In the genomic region with DNA sequence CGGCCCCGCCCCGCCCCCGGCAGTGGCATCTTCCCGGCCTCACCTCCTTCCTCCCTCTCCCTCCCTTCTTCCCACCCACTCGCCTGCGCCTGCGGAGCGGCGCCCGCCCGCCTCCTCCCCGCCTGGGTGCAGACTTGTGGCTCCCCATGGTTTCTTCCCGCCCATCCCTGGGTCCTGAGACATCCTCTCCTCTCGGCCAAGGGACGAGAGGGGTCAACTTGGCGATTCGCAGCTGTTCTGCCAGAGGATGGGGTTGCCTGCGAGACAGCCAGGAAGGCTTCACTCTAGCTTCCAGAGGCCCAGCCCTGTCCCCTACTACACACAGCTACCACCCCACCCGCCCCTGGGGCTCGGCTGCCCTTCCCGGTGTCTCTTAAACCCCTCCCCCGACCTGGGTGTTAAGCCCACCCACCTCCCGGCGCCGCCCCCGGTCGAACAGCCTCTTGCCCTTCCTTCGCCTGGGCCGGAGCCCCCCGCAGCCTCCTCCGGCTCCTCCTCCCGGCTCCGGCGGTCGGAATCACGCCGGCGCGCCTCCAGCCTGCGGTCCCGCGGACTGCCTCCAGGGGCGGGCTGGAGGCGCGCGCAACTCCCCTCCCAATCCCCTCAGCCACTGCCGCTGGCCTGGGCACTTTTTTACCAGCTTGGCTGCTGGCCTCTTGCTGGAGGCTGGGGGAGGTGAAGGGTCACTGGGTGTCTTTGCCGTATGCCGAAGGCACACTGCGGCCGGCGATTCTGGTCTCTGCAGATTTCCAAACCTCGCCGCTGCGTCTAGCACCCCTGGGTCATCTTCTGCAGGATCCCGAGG, we compare ENCODE assay signal across 8 cellular contexts. TPM values are rescaled to one million over a fixed set of nuclear protein-coding genes. Genes with fewer than 3 reads are reported as not detected.
DNase-seq lines count a peak whose midpoint lies in the region; ATAC-seq and TF ChIP-seq lines count a peak whose summit lies in the region.

No MANE protein-coding gene starts in this region.

- no peaks in the 10 kb centered on the region for H3K27me3 ChIP-seq in lung (ENCODE audit: control insufficient read depth, insufficient read depth)

- peaks cover 5% of the 10 kb centered on the region for H3K27me3 Mint-ChIP-seq in activated CD4-positive, alpha-beta memory T cell treated with anti-CD3 and anti-CD28 coated beads, Interleukin-2, amount 10 ng/mL, durations not matched to agents 7 days and 5 days

- H3K4me3 ChIP-seq in lung, result peak overlapping the region; percentile 95

- POLR2A ChIA-PET in activated CD4-positive, alpha-beta memory T cell treated with anti-CD3 and anti-CD28 coated beads, Interleukin-2, amount 10 ng/mL, durations not matched to agents 7 days and 5 days (lab: Charles Lee), result interaction anchor here (0.8 to 6.5 kb wide), 17 partner anchors 9 to 377 kb away, joined by 3 to 82 read pairs (median 8); a partner anchor contains a TSS

- ATAC-seq in HG03432 (IDR thresholded peaks at IDR 0.05; ENCODE audit: unreplicated experiment) (peak; percentile 50), lung (ENCODE audit: insufficient read depth, low FRiP score) (peak; percentile 65)

- no peaks in the 10 kb centered on the region for H3K9me3 ChIP-seq in lung (ENCODE audit: control insufficient read depth in 2 of 2, insufficient read depth in 1 of 2, low read length in 1 of 2)

- DNase-seq in Ammon's horn (ENCODE audit: low spot score) (peak; percentile 83), NCI-H69 (lab: John Stamatoyannopoulos, UW) (peak; percentile 96), ecto neural progenitor cell (ENCODE audit: low spot score) (peak; percentile 95), lung (ENCODE audit: low spot score) (peak; percentile 81)
- peak; percentile 74 for DNase-seq in activated CD4-positive, alpha-beta memory T cell treated with anti-CD3 and anti-CD28 coated beads, Interleukin-2, amount 10 ng/mL, durations not matched to agents 7 days and 5 days
- DNase-seq in stimulated activated CD4-positive, alpha-beta T cell treated with anti-CD3 and anti-CD28 coated beads, TNF-alpha, amount 100 ng/mL, for 24 hours (ENCODE audit: low read depth in 3 of 3), result peak; percentile 44 to 80 (median 64)

- H3K9me3 Mint-ChIP-seq in activated CD4-positive, alpha-beta memory T cell treated with anti-CD3 and anti-CD28 coated beads, Interleukin-2, amount 10 ng/mL, durations not matched to agents 7 days and 5 days, result no peaks in the 10 kb centered on the region

- peak overlapping the region; percentile 78 to 97 for H3K27ac ChIP-seq in lung (ENCODE audit: low read depth in 1 of 2, low read length in 1 of 2)

- H3K4me3 Mint-ChIP-seq in activated CD4-positive, alpha-beta memory T cell treated with anti-CD3 and anti-CD28 coated beads, Interleukin-2, amount 10 ng/mL, durations not matched to agents 7 days and 5 days, result peak overlapping the region; percentile 93

- peak; percentile 65 for TF ChIP-seq CTCF in lung (IDR thresholded peaks at IDR 0.05; ENCODE audit: control extremely low read depth, extremely low read depth)

- H3K4me1 Mint-ChIP-seq in activated CD4-positive, alpha-beta memory T cell treated with anti-CD3 and anti-CD28 coated beads, Interleukin-2, amount 10 ng/mL, durations not matched to agents 7 days and 5 days, result peaks cover 37% of the 10 kb centered on the region

- CTCF ChIA-PET in activated CD4-positive, alpha-beta memory T cell treated with anti-CD3 and anti-CD28 coated beads, Interleukin-2, amount 10 ng/mL, durations not matched to agents 7 days and 5 days (lab: Charles Lee), result interaction anchor here (0.6 to 4.3 kb wide), 28 partner anchors 10 to 417 kb away, joined by 3 to 45 read pairs (median 4); a partner anchor contains a TSS

- 1 to 2% methylated on average over 53 to 57 of the region's 57 CpGs for WGBS in lung, 2 donors

- peak overlapping the region; percentile 89 for H3K27ac Mint-ChIP-seq in activated CD4-positive, alpha-beta memory T cell treated with anti-CD3 and anti-CD28 coated beads, Interleukin-2, amount 10 ng/mL, durations not matched to agents 7 days and 5 days

- peaks cover 3 to 23% of the 10 kb centered on the region in 2 donors for H3K4me1 ChIP-seq in lung (ENCODE audit: control insufficient read depth in 2 of 2, insufficient read depth in 2 of 2, low read length in 2 of 2)

- peak; percentile 20 for TF ChIP-seq POLR2A in GM19193 (IDR thresholded peaks at IDR 0.05; ENCODE audit: extremely low read depth, insufficient read depth, insufficient read length)

- H3K36me3 ChIP-seq in lung (ENCODE audit: control insufficient read depth in 2 of 2, insufficient read depth in 2 of 2, low read length in 2 of 2), result no peaks in the 10 kb centered on the region

- no peaks in the 10 kb centered on the region for H3K36me3 Mint-ChIP-seq in activated CD4-positive, alpha-beta memory T cell treated with anti-CD3 and anti-CD28 coated beads, Interleukin-2, amount 10 ng/mL, durations not matched to agents 7 days and 5 days (ENCODE audit: low read depth)

RNA-seq across cellular contexts. Expression of a gene that starts 1.9 kb away (rescaled TPM):
- 10 to 100 TPM; 72.7 to 73.5 TPM for total RNA-seq in activated CD4-positive, alpha-beta memory T cell treated with anti-CD3 and anti-CD28 coated beads, Interleukin-2, amount 10 ng/mL, durations not matched to agents 7 days and 5 days
- 10 to 100 TPM; 24.4 to 53.5 TPM for total RNA-seq in lung
- 10 to 100 TPM; 12.4 to 16.3 TPM for polyA plus RNA-seq in lung

Comparison
In these comparisons a context has a peak if more than half of its experiments do, and no peak if none do; other contexts are left out.
1. Peak in every context shown above with its lines: DNase-seq, ATAC-seq, H3K4me3 ChIP-seq and H3K27ac ChIP-seq.